Comparison of ENCODE assay signal across 7 cellular contexts in the genomic region with DNA sequence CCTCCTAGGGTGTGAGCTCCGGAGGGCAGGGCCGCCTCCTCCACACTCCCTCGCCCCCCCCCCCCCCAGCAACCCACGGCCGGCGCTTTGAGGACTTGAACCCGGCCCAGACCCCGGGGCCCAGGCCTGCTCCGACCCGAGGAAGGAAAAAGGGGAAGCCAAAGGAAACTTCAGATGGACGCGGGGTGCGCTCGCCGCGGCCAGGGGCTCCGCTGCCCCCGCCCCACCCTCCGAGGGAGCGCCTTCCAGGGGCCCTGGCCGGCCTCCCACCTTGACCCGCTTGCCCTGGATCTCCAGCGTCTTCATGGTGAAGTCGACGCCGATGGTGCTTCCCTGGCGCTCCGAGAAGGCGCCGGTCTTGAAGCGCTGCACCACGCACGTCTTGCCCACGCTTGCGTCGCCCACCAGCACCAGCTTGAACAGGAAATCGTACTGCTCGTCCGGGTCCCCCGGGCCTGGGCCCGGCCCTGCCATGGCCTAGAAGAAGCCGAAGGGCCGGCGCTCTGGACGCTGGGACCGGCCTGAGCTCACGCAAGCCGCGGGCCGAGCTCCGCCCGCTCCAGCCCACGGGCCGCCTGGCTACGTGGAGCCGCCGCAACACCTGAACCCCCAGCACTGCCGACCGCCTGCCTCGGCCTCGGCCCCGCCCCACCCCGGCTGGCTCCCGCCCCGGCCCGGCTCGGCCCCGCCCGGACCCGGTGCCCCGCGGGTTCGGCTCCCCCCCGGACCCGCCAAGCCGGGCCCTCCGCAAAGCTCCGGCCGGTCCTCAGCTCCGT. TPM values are rescaled to one million over a fixed set of nuclear protein-coding genes. Genes with fewer than 3 reads are reported as not detected.
A peak's percentile ranks its signal among the peaks of the same experiment; 100 is the strongest.
DNase-seq lines count a peak whose midpoint lies in the region; ATAC-seq and TF ChIP-seq lines count a peak whose summit lies in the region.

No MANE protein-coding gene starts in this region.

- H3K4me3 Mint-ChIP-seq in activated CD4-positive, alpha-beta T cell treated with anti-CD3 and anti-CD28 coated beads, Interleukin-2, amount 10 ng/mL, durations not matched to agents 7 days and 5 days = peak overlapping the region; percentile 92
- peak overlapping the region; percentile 98 for H3K4me3 Mint-ChIP-seq in endothelial cell (ENCODE audit: unreplicated experiment)
- H3K4me3 Mint-ChIP-seq in naive thymus-derived CD8-positive, alpha-beta T cell = peak overlapping the region; percentile 83 to 99 (median 94)

- peak; percentile 7 for TF ChIP-seq CTCF in endothelial cell (IDR thresholded peaks at IDR 0.05; ENCODE audit: unreplicated experiment)

- CTCF ChIA-PET in activated CD4-positive, alpha-beta T cell treated with anti-CD3 and anti-CD28 coated beads, Interleukin-2, amount 10 ng/mL, durations not matched to agents 7 days and 5 days (lab: Charles Lee) = interaction anchor here (0.6 to 2.4 kb wide), 18 partner anchors 10 to 275 kb away, joined by 3 to 13 read pairs (median 4); a partner anchor contains a TSS

- no peaks in the 10 kb centered on the region for H3K27me3 Mint-ChIP-seq in activated CD4-positive, alpha-beta T cell treated with anti-CD3 and anti-CD28 coated beads, Interleukin-2, amount 10 ng/mL, durations not matched to agents 7 days and 5 days
- peaks cover 5% of the 10 kb centered on the region for H3K27me3 Mint-ChIP-seq in endothelial cell (ENCODE audit: unreplicated experiment)
- H3K27me3 Mint-ChIP-seq in naive thymus-derived CD8-positive, alpha-beta T cell = no peaks in the 10 kb centered on the region

- ATAC-seq in GM18907 (IDR thresholded peaks at IDR 0.05; ENCODE audit: unreplicated experiment) = peak; percentile 31
- peak; percentile 0 for ATAC-seq in HG03432 (IDR thresholded peaks at IDR 0.05; ENCODE audit: unreplicated experiment)
- ATAC-seq in naive thymus-derived CD8-positive, alpha-beta T cell = peak; percentile 21 to 33

- peak overlapping the region; percentile 98 for H3K27ac Mint-ChIP-seq in activated CD4-positive, alpha-beta T cell treated with anti-CD3 and anti-CD28 coated beads, Interleukin-2, amount 10 ng/mL, durations not matched to agents 7 days and 5 days
- H3K27ac Mint-ChIP-seq in endothelial cell (ENCODE audit: unreplicated experiment) = peak overlapping the region; percentile 86
- H3K27ac Mint-ChIP-seq in naive thymus-derived CD8-positive, alpha-beta T cell = peak overlapping the region; percentile 88 to 99 (median 98)

- peak; percentile 42 for DNase-seq in activated CD4-positive, alpha-beta T cell treated with anti-CD3 and anti-CD28 coated beads, Interleukin-2, amount 10 ng/mL, durations not matched to agents 7 days and 5 days
- DNase-seq in endothelial cell (ENCODE audit: low spot score) (no peak), NCI-H2227 (lab: John Stamatoyannopoulos, UW; ENCODE audit: unreplicated experiment) (no peak), occipital lobe (lab: John Stamatoyannopoulos, UW) (no peak)
- peak; percentile 22 to 75 (median 51) for DNase-seq in naive thymus-derived CD8-positive, alpha-beta T cell

- no peaks in the 10 kb centered on the region for H3K9me3 Mint-ChIP-seq in activated CD4-positive, alpha-beta T cell treated with anti-CD3 and anti-CD28 coated beads, Interleukin-2, amount 10 ng/mL, durations not matched to agents 7 days and 5 days
- H3K9me3 Mint-ChIP-seq in endothelial cell (ENCODE audit: unreplicated experiment) = no peaks in the 10 kb centered on the region
- no peaks in the 10 kb centered on the region for H3K9me3 Mint-ChIP-seq in naive thymus-derived CD8-positive, alpha-beta T cell

- peaks cover 44% of the 10 kb centered on the region for H3K36me3 Mint-ChIP-seq in activated CD4-positive, alpha-beta T cell treated with anti-CD3 and anti-CD28 coated beads, Interleukin-2, amount 10 ng/mL, durations not matched to agents 7 days and 5 days (ENCODE audit: low read depth)
- peaks cover 34% of the 10 kb centered on the region for H3K36me3 Mint-ChIP-seq in endothelial cell (ENCODE audit: low read depth, unreplicated experiment)
- H3K36me3 Mint-ChIP-seq in naive thymus-derived CD8-positive, alpha-beta T cell = peaks cover 24 to 31% (median 28%) of the 10 kb centered on the region in 3 donors

- H3K4me1 Mint-ChIP-seq in activated CD4-positive, alpha-beta T cell treated with anti-CD3 and anti-CD28 coated beads, Interleukin-2, amount 10 ng/mL, durations not matched to agents 7 days and 5 days = peaks cover 43% of the 10 kb centered on the region
- H3K4me1 Mint-ChIP-seq in endothelial cell (ENCODE audit: unreplicated experiment) = peaks cover 49% of the 10 kb centered on the region
- peaks cover 20 to 61% (median 33%) of the 10 kb centered on the region in 4 donors for H3K4me1 Mint-ChIP-seq in naive thymus-derived CD8-positive, alpha-beta T cell

- POLR2A ChIA-PET in activated CD4-positive, alpha-beta T cell treated with anti-CD3 and anti-CD28 coated beads, Interleukin-2, amount 10 ng/mL, durations not matched to agents 7 days and 5 days (lab: Charles Lee) = interaction anchor here (0.6 to 1.3 kb wide), 7 partner anchors 52 to 195 kb away, joined by 3 to 6 read pairs (median 3); a partner anchor contains a TSS
- POLR2A ChIA-PET in naive thymus-derived CD8-positive, alpha-beta T cell (lab: Charles Lee) = interaction anchor here (0.6 to 9.8 kb wide), 44 partner anchors 7 to 1449 kb away, joined by 3 to 140 read pairs (median 5); a partner anchor contains a TSS

RNA-seq across cellular contexts. Expression of a gene that starts 0.4 kb away (rescaled TPM):
- 10 to 100 TPM; 52.0 to 59.1 TPM for total RNA-seq in activated CD4-positive, alpha-beta T cell treated with anti-CD3 and anti-CD28 coated beads, Interleukin-2, amount 10 ng/mL, durations not matched to agents 7 days and 5 days
- total RNA-seq in endothelial cell (ENCODE audit: unreplicated experiment) (53.0 TPM), occipital lobe (3.3 TPM)
- total RNA-seq in naive thymus-derived CD8-positive, alpha-beta T cell = 100 to 1,000 TPM; 122 to 130 TPM
- 10 to 100 TPM; 15.7 to 43.1 (median 27.5) TPM for polyA plus RNA-seq in naive thymus-derived CD8-positive, alpha-beta T cell

RNA-seq across cellular contexts. Expression of a gene that starts 39.7 kb away (rescaled TPM):
- 10 to 100 TPM; 56.9 to 60.9 TPM for total RNA-seq in activated CD4-positive, alpha-beta T cell treated with anti-CD3 and anti-CD28 coated beads, Interleukin-2, amount 10 ng/mL, durations not matched to agents 7 days and 5 days
- total RNA-seq in endothelial cell (ENCODE audit: unreplicated experiment) = 61.9 TPM
- total RNA-seq in naive thymus-derived CD8-positive, alpha-beta T cell = 10 to 100 TPM; 47.1 to 47.2 TPM
- polyA plus RNA-seq in naive thymus-derived CD8-positive, alpha-beta T cell = 100 to 1,000 TPM; 101 to 119 (median 107) TPM
- total RNA-seq in occipital lobe = 16.8 TPM

Comparison
In these comparisons a context has a peak if more than half of its experiments do, and no peak if none do; other contexts are left out.
1. DNase-seq: peak in activated CD4-positive, alpha-beta T cell treated with anti-CD3 and anti-CD28 coated beads, Interleukin-2, amount 10 ng/mL, durations not matched to agents 7 days and 5 days (single experiment) and naive thymus-derived CD8-positive, alpha-beta T cell (10 of 10); none in endothelial cell (single experiment), NCI-H2227 (single experiment) and occipital lobe (single experiment).
2. RNA of a gene that starts 0.4 kb away (total RNA-seq): 122 to 130 TPM in naive thymus-derived CD8-positive, alpha-beta T cell, 52.0 to 59.1 TPM in activated CD4-positive, alpha-beta T cell treated with anti-CD3 and anti-CD28 coated beads, Interleukin-2, amount 10 ng/mL, durations not matched to agents 7 days and 5 days and 53.0 TPM in endothelial cell (single experiment); 3.3 TPM in occipital lobe (single experiment); every median in the first group is over 10 times any median in the second.
3. Peak in every context shown above with its lines, with median percentiles within 50 percentile points of each other: ATAC-seq, H3K27ac Mint-ChIP-seq and H3K4me3 Mint-ChIP-seq.